13 cellular contexts compared by ENCODE assay signal in genomic region chr17:79463421-79464309, GRCh38.
"Had no signal": no experiment of that assay in that cellular context is flagged by ENCODE, and none has a peak within 500 bp of the region (broad histone marks: within the 10 kb centered on the region; RNA-seq: fewer than 3 reads in every experiment).

No MANE protein-coding gene starts in this region.

- H3K9me3 ChIP-seq: gastroesophageal sphincter, heart right ventricle, left ventricle myocardium inferior, tibial artery, uterus had no signal

- H3K27ac ChIP-seq: coronary artery, gastroesophageal sphincter, heart right ventricle, left ventricle myocardium inferior, tibial artery, uterus had no signal

- H3K27me3 ChIP-seq: uterus had no signal

- ATAC-seq: activated CD4-positive, alpha-beta T cell treated with anti-CD3 and anti-CD28 coated beads for 36 hours; gastroesophageal sphincter; heart right ventricle had no signal

- H3K4me1 ChIP-seq: gastroesophageal sphincter, heart right ventricle, left ventricle myocardium inferior, tibial artery, uterus had no signal

- H3K4me3 ChIP-seq: coronary artery, gastroesophageal sphincter, heart right ventricle, left ventricle myocardium inferior, tibial artery, uterus had no signal

- H3K36me3 ChIP-seq: gastroesophageal sphincter, heart right ventricle, left ventricle myocardium inferior, tibial artery, uterus had no signal

- DNase-seq: activated CD4-positive, alpha-beta T cell treated with anti-CD3 and anti-CD28 coated beads for 36 hours; activated CD4-positive, alpha-beta T cell treated with anti-CD3 and anti-CD28 coated beads, Interleukin-2, amount 50 U/mL, for 48 hours; activated gamma-delta T cell; heart right ventricle; left ventricle myocardium inferior; mammary epithelial cell; nephron progenitor cell; stimulated activated CD4-positive, alpha-beta T cell treated with anti-CD3 and anti-CD28 coated beads, Interleukin-2, amount 100 ng/mL, for 24 hours; stimulated activated naive CD4-positive, alpha-beta T cell treated with Interleukin-2 at 50 U/mL for 16 hours; tibial artery; uterus had no signal
